8 cellular contexts compared by ENCODE assay signal in the genomic region with DNA sequence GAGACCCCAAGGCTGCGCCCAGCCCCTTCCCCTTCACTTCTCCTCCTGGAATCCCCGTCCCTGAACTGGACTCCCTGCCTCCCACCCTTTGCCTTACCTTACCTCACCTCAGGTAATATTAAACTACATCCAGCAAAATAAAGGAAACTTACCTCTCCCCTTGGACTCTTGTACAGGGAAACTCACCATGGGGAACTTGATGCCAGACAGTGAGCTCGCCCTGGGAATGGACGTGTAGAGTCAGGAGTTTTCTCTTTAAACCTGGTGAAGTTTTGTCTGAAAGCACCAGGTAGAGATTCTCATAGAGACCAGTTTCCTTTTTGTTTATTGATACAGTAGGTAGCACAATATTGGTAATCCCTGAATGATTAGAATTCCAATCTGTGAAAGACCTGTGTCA. TPM values are rescaled to one million over a fixed set of nuclear protein-coding genes. Genes with fewer than 3 reads are reported as not detected.
DNase-seq lines count a peak whose midpoint lies in the region; TF ChIP-seq lines count a peak whose summit lies in the region.

No MANE protein-coding gene starts in this region.

- peak overlapping the region; percentile 99 to 100 (median 100) for H3K27ac Mint-ChIP-seq in IgD-negative memory B cell

- H3K4me3 Mint-ChIP-seq in IgD-negative memory B cell, result peak overlapping the region; percentile 95 to 98 (median 96)

- H3K27ac ChIP-seq in caudate nucleus (ENCODE audit: low read depth, low read length) (peak overlapping the region; percentile 23), vagina (peak overlapping the region; percentile 85)

- peaks cover 12 to 40% (median 37%) of the 10 kb centered on the region in 3 donors for H3K4me1 Mint-ChIP-seq in IgD-negative memory B cell

- H3K27me3 ChIP-seq in vagina, result no peaks in the 10 kb centered on the region

- no peaks in the 10 kb centered on the region for H3K9me3 ChIP-seq in vagina

- peaks cover 11% of the 10 kb centered on the region for H3K36me3 Mint-ChIP-seq in IgD-negative memory B cell

- peak; percentile 4 for DNase-seq in G401 (ENCODE audit: low spot score)
- DNase-seq in caudate nucleus (lab: John Stamatoyannopoulos, UW), result no peak
- peak; percentile 54 for DNase-seq in medulla oblongata (ENCODE audit: extremely low spot score)
- DNase-seq in vagina (ENCODE audit: extremely low spot score in 2 of 2), result no peak
- DNase-seq in NCI-H187 treated with DMSO at 0.1 percent for 48 hours (lab: John Stamatoyannopoulos, UW), result no peak
- no peak for DNase-seq in NCI-H1930 (lab: John Stamatoyannopoulos, UW)
- DNase-seq in NCI-H1092 treated with DMSO at 0.1 percent for 48 hours (lab: John Stamatoyannopoulos, UW), result no peak

- peak overlapping the region; percentile 49 to 86 for H3K4me3 ChIP-seq in vagina

- in situ Hi-C loops in G401 (cut with HindIII; ENCODE audit: low sequenced_read_pairs), result no loop called here

- intact Hi-C loops in vagina (cut with DNase I), result no loop called here

- H3K4me1 ChIP-seq in vagina, result no peaks in the 10 kb centered on the region

- no peak for TF ChIP-seq POLR2A in vagina (IDR thresholded peaks at IDR 0.05)

- no peaks in the 10 kb centered on the region for H3K27me3 Mint-ChIP-seq in IgD-negative memory B cell

- TF ChIP-seq CTCF in vagina (IDR thresholded peaks at IDR 0.05), result no peak

- no peaks in the 10 kb centered on the region for H3K9me3 Mint-ChIP-seq in IgD-negative memory B cell

- H3K36me3 ChIP-seq in vagina, result no peaks in the 10 kb centered on the region

RNA-seq across cellular contexts. Expression of a gene that starts 0.5 kb away (rescaled TPM):
- total RNA-seq in G401 (2014; rRNA removed; shearing (Covaris generic)), result 45.5 and 52.0 TPM in 2 replicates
- 3,003 TPM for polyA plus RNA-seq in IgD-negative memory B cell
- total RNA-seq in vagina, result 639 TPM

Comparison
In these comparisons a context has a peak if more than half of its experiments do, and no peak if none do; other contexts are left out.
1. DNase-seq: peak in G401 (single experiment) and medulla oblongata (single experiment); none in caudate nucleus (0 of 61), vagina (0 of 2), NCI-H187 treated with DMSO at 0.1 percent for 48 hours (single experiment), NCI-H1930 (0 of 2) and NCI-H1092 treated with DMSO at 0.1 percent for 48 hours (single experiment).
2. RNA of a gene that starts 0.5 kb away (total RNA-seq): 639 TPM in vagina (single experiment); 45.5 to 52.0 TPM in G401; every median in the first group is over 10 times any median in the second.